ENCODE assay signal across 8 cellular contexts in genomic region chr1:246971322-246971721, GRCh38. TPM values are rescaled to one million over a fixed set of nuclear protein-coding genes. Genes with fewer than 3 reads are reported as not detected.
DNase-seq lines count a peak whose midpoint lies in the region; ATAC-seq and TF ChIP-seq lines count a peak whose summit lies in the region.

No MANE protein-coding gene starts in this region.

- no peaks in the 10 kb centered on the region for H3K4me1 ChIP-seq in thoracic aorta (ENCODE audit: control insufficient read depth in 1 of 2, low read depth in 2 of 2)

- H3K9me3 ChIP-seq in thoracic aorta, result no peaks in the 10 kb centered on the region

- peaks cover 29% of the 10 kb centered on the region for H3K9me3 Mint-ChIP-seq in activated B cell treated with CpG ODN at 0.5 μM for 24 hours
- peaks cover 0 to 2% of the 10 kb centered on the region in 2 donors for H3K9me3 Mint-ChIP-seq in natural killer cell

- H3K4me1 Mint-ChIP-seq in activated B cell treated with CpG ODN at 0.5 μM for 24 hours, result no peaks in the 10 kb centered on the region
- no peaks in the 10 kb centered on the region for H3K4me1 Mint-ChIP-seq in natural killer cell

- POLR2A ChIA-PET in activated B cell treated with CpG ODN at 0.5 μM for 24 hours (lab: Charles Lee), result no interaction called here

- H3K36me3 ChIP-seq in thoracic aorta, result no peaks in the 10 kb centered on the region

- no peaks in the 10 kb centered on the region for H3K27me3 ChIP-seq in thoracic aorta (replicated peaks; ENCODE audit: insufficient read depth)

- CTCF ChIA-PET in activated B cell treated with CpG ODN at 0.5 μM for 24 hours (lab: Charles Lee), result interaction anchor here (2.5 kb wide), 1 partner anchor 64 kb away, joined by 17 read pairs; no protein-coding TSS in a partner anchor

- H3K27me3 Mint-ChIP-seq in activated B cell treated with CpG ODN at 0.5 μM for 24 hours (no peaks in the 10 kb centered on the region), natural killer cell (ENCODE audit: low read depth in 2 of 2) (no peaks in the 10 kb centered on the region)

- H3K27ac Mint-ChIP-seq in activated B cell treated with CpG ODN at 0.5 μM for 24 hours, result no peak overlapping the region
- H3K27ac Mint-ChIP-seq in natural killer cell, result no peak overlapping the region

- peak; percentile 29 for DNase-seq in activated B cell treated with CpG ODN at 0.5 μM for 24 hours
- peak; percentile 14 for DNase-seq in effector CD4-positive, alpha-beta T cell
- peak; percentile 27 for DNase-seq in natural killer cell
- no peak for DNase-seq in thoracic aorta (ENCODE audit: low spot score)

- intact Hi-C loops in activated B cell treated with CpG ODN at 0.5 μM for 24 hours (cut with micrococcal nuclease) (loop anchor here (1.0 to 5.0 kb wide), 4 partner anchors 64 to 516 kb away; no protein-coding TSS in a partner anchor), natural killer cell (cut with micrococcal nuclease) (no loop called here)

- TF ChIP-seq CTCF in C4-2B (conservative IDR thresholded peaks at IDR 0.05), result peak; percentile 64
- TF ChIP-seq CTCF in LNCAP (IDR thresholded peaks at IDR 0.05), result peak; percentile 76
- TF ChIP-seq CTCF in activated B cell treated with CpG ODN at 0.5 μM for 24 hours (IDR thresholded peaks at IDR 0.05), result no peak
- peak; percentile 73 for TF ChIP-seq CTCF in natural killer cell (IDR thresholded peaks at IDR 0.05)
- peak; percentile 92 for TF ChIP-seq CTCF in thoracic aorta (IDR thresholded peaks at IDR 0.05)

- ATAC-seq in activated B cell treated with CpG ODN at 0.5 μM for 24 hours (ENCODE audit: low read depth) (no peak), natural killer cell (no peak), thoracic aorta (ENCODE audit: insufficient number of reproducible peaks, low FRiP score, low read depth) (no peak), GM18520 (IDR thresholded peaks at IDR 0.05; ENCODE audit: unreplicated experiment) (no peak), GM21367 (IDR thresholded peaks at IDR 0.05; ENCODE audit: unreplicated experiment) (no peak)

- peaks cover 10% of the 10 kb centered on the region for H3K36me3 Mint-ChIP-seq in activated B cell treated with CpG ODN at 0.5 μM for 24 hours (ENCODE audit: low read depth)
- H3K36me3 Mint-ChIP-seq in natural killer cell, result no peaks in the 10 kb centered on the region

- H3K27ac ChIP-seq in C4-2B, result no peak overlapping the region
- no peak overlapping the region for H3K27ac ChIP-seq in thoracic aorta

- peak overlapping the region; percentile 33 for H3K4me3 ChIP-seq in thoracic aorta

- H3K4me3 Mint-ChIP-seq in activated B cell treated with CpG ODN at 0.5 μM for 24 hours (peak overlapping the region; percentile 11), natural killer cell (no peak overlapping the region)

RNA-seq across cellular contexts. Expression of gene ZNF695, which starts 36.5 kb away (rescaled TPM):
- total RNA-seq in activated B cell treated with CpG ODN at 0.5 μM for 24 hours, result 0.07 and 0.83 TPM in 2 replicates
- under 1 TPM in 2 of 3 donors, not detected in 1; 0.10 to 0.57 TPM for total RNA-seq in natural killer cell
- not detected for total RNA-seq in thoracic aorta

RNA-seq across cellular contexts. Expression of gene AHCTF1, which starts 39.6 kb away (rescaled TPM):
- total RNA-seq in activated B cell treated with CpG ODN at 0.5 μM for 24 hours, result 25.3 and 31.3 TPM in 2 replicates
- 10 to 100 TPM; 46.5 to 50.2 (median 47.4) TPM for total RNA-seq in natural killer cell
- 10 to 100 TPM; 36.3 to 69.2 TPM for total RNA-seq in thoracic aorta
